Comparison of ENCODE assay signal across 13 cellular contexts in genomic region chr6:100269189-100269588, GRCh38.
DNase-seq lines count a peak whose midpoint lies in the region; ATAC-seq and TF ChIP-seq lines count a peak whose summit lies in the region.
"Had no signal": no experiment of that assay in that cellular context is flagged by ENCODE, and none has a peak within 500 bp of the region (broad histone marks: within the 10 kb centered on the region; RNA-seq: fewer than 3 reads in every experiment).

No MANE protein-coding gene starts in this region.

- no peak overlapping the region for H3K4me3 Mint-ChIP-seq in mesothelial cell of epicardium
- H3K4me3 Mint-ChIP-seq in stimulated activated naive B cell treated with anti-CD40 and anti-IgM and Interleukin-4, amounts not matched to agents 10 μg/mL and 1 μg/mL and 100 μg/mL, for 72 hours, result no peak overlapping the region
- H3K4me3 Mint-ChIP-seq: activated CD8-positive, alpha-beta T cell treated with anti-CD3 and anti-CD28 coated beads, Interleukin-2, amount 10 ng/mL, durations not matched to agents 7 days and 5 days; CD14-positive monocyte had no signal

- H3K36me3 Mint-ChIP-seq in mesothelial cell of epicardium, result no peaks in the 10 kb centered on the region
- no peaks in the 10 kb centered on the region for H3K36me3 Mint-ChIP-seq in stimulated activated naive B cell treated with anti-CD40 and anti-IgM and Interleukin-4, amounts not matched to agents 10 μg/mL and 1 μg/mL and 100 μg/mL, for 72 hours
- H3K36me3 Mint-ChIP-seq: CD14-positive monocyte had no signal

- CTCF ChIA-PET in BJ (lab: Yijun Ruan, JAX) (no interaction called here), PC-3 (lab: Charles Lee) (no interaction called here)

- H3K27me3 ChIP-seq in BJ (ENCODE audit: control insufficient read depth, insufficient read depth, low read length) (no peaks in the 10 kb centered on the region), PC-3 (ENCODE audit: low read length) (no peaks in the 10 kb centered on the region)
- H3K27me3 ChIP-seq: foreskin keratinocyte had no signal

- peak overlapping the region; percentile 28 for H3K27ac Mint-ChIP-seq in mesothelial cell of epicardium
- H3K27ac Mint-ChIP-seq in stimulated activated naive B cell treated with anti-CD40 and anti-IgM and Interleukin-4, amounts not matched to agents 10 μg/mL and 1 μg/mL and 100 μg/mL, for 72 hours, result no peak overlapping the region
- H3K27ac Mint-ChIP-seq: activated CD8-positive, alpha-beta T cell treated with anti-CD3 and anti-CD28 coated beads, Interleukin-2, amount 10 ng/mL, durations not matched to agents 7 days and 5 days; CD14-positive monocyte had no signal

- H3K36me3 ChIP-seq in BJ (ENCODE audit: control insufficient read depth, insufficient read depth, low read length) (no peaks in the 10 kb centered on the region), PC-3 (ENCODE audit: low read depth, low read length) (no peaks in the 10 kb centered on the region)

- intact Hi-C loops in PC-3 (cut with micrococcal nuclease), result no loop called here

- DNase-seq in BJ (ENCODE audit: low read depth) (peak; percentile 45), PC-3 (peak; percentile 33), dermis microvascular lymphatic vessel endothelial cell (ENCODE audit: low read depth in 2 of 2) (peak; percentile 16 to 65), mesothelial cell of epicardium (ENCODE audit: low spot score in 2 of 2, unreplicated experiment in 2 of 2) (no peak), NCI-H748 treated with DMSO at 0.1 percent for 48 hours (lab: John Stamatoyannopoulos, UW) (no peak)
- no peak for DNase-seq in activated naive CD4-positive, alpha-beta T cell treated with Interleukin-2 at 50 U/mL for 16 hours
- no peak for DNase-seq in stimulated activated naive B cell treated with anti-CD40 and anti-IgM and Interleukin-4, amounts not matched to agents 10 μg/mL and 1 μg/mL and 100 μg/mL, for 72 hours
- DNase-seq: activated CD8-positive, alpha-beta T cell treated with anti-CD3 and anti-CD28 coated beads, Interleukin-2, amount 10 ng/mL, durations not matched to agents 7 days and 5 days; foreskin keratinocyte; NCI-H2171 treated with DMSO at 0.1 percent for 48 hours; stimulated activated CD4-positive, alpha-beta T cell treated with anti-CD3 and anti-CD28 coated beads, Interleukin-2, amount 100 ng/mL, for 48 hours had no signal

- H3K79me2 ChIP-seq in PC-3 (ENCODE audit: low read length), result no peaks in the 10 kb centered on the region

- H3K27me3 Mint-ChIP-seq in mesothelial cell of epicardium (ENCODE audit: low read depth), result no peaks in the 10 kb centered on the region
- peaks cover 0 to 8% of the 10 kb centered on the region in 2 donors for H3K27me3 Mint-ChIP-seq in stimulated activated naive B cell treated with anti-CD40 and anti-IgM and Interleukin-4, amounts not matched to agents 10 μg/mL and 1 μg/mL and 100 μg/mL, for 72 hours

- BruUV-seq in PC-3 (replicated peaks; lab: Mats Ljungman, UMichigan), result no TSS peak

- H3K4me2 ChIP-seq in PC-3 (ENCODE audit: low read length), result no peak overlapping the region

- H3K4me3 ChIP-seq in BJ (ENCODE audit: low read depth, low read length), result no peak overlapping the region
- no peak overlapping the region for H3K4me3 ChIP-seq in PC-3 (ENCODE audit: low read length)

- H3K4me1 Mint-ChIP-seq in mesothelial cell of epicardium, result peaks cover 11% of the 10 kb centered on the region
- no peaks in the 10 kb centered on the region for H3K4me1 Mint-ChIP-seq in stimulated activated naive B cell treated with anti-CD40 and anti-IgM and Interleukin-4, amounts not matched to agents 10 μg/mL and 1 μg/mL and 100 μg/mL, for 72 hours
- H3K4me1 Mint-ChIP-seq: CD14-positive monocyte had no signal

- H3F3A ChIP-seq in PC-3 (ENCODE audit: low read length, unreplicated experiment), result no peaks in the 10 kb centered on the region

- peaks cover 16% of the 10 kb centered on the region; the same call in 1 of the 2 replicates for H3K4me1 ChIP-seq in PC-3 (ENCODE audit: insufficient read depth, low read length)

- no peak overlapping the region for H2AFZ ChIP-seq in PC-3 (ENCODE audit: low read length)

- 0 out of 2 replicates have a peak, but pooled peaks have one; percentile 31 for ATAC-seq in PC-3
- no peak for ATAC-seq in GM18861 (IDR thresholded peaks at IDR 0.05; ENCODE audit: unreplicated experiment)
- no peak for ATAC-seq in stimulated activated naive B cell treated with anti-CD40 and anti-IgM and Interleukin-4, amounts not matched to agents 10 μg/mL and 1 μg/mL and 100 μg/mL, for 72 hours (replicated peaks)
- ATAC-seq: activated CD8-positive, alpha-beta T cell treated with anti-CD3 and anti-CD28 coated beads, Interleukin-2, amount 10 ng/mL, durations not matched to agents 7 days and 5 days; foreskin keratinocyte had no signal

- TF ChIP-seq CTCF in BJ (IDR thresholded peaks at IDR 0.05; ENCODE audit: insufficient read depth, low read depth, low read length) (no peak), PC-3 (conservative IDR thresholded peaks at IDR 0.05; ENCODE audit: low read depth, low read length) (no peak), mesothelial cell of epicardium (IDR thresholded peaks at IDR 0.05; ENCODE audit: unreplicated experiment) (no peak)

- H3K9me2 ChIP-seq in PC-3 (replicated peaks; ENCODE audit: low read length), result no peaks in the 10 kb centered on the region

- no peaks in the 10 kb centered on the region for H3K9me3 Mint-ChIP-seq in mesothelial cell of epicardium
- H3K9me3 Mint-ChIP-seq in stimulated activated naive B cell treated with anti-CD40 and anti-IgM and Interleukin-4, amounts not matched to agents 10 μg/mL and 1 μg/mL and 100 μg/mL, for 72 hours, result no peaks in the 10 kb centered on the region
- H3K9me3 Mint-ChIP-seq: CD14-positive monocyte had no signal

- POLR2A ChIA-PET in BJ (lab: Charles Lee) (no interaction called here), PC-3 (lab: Charles Lee; ENCODE audit: unreplicated experiment) (no interaction called here)

- H3K9me3 ChIP-seq in PC-3 (ENCODE audit: low read length), result no peaks in the 10 kb centered on the region

- H3K9ac ChIP-seq in PC-3 (ENCODE audit: low read length), result no peak overlapping the region

- no peak overlapping the region for H3K27ac ChIP-seq in PC-3 (ENCODE audit: low read length)
- H3K27ac ChIP-seq: foreskin keratinocyte had no signal

- H4K20me1 ChIP-seq in PC-3 (ENCODE audit: low read length), result no peaks in the 10 kb centered on the region

Comparison
In these comparisons a context has a peak if more than half of its experiments do, and no peak if none do; other contexts are left out.
1. DNase-seq: peak in BJ (single experiment), PC-3 (single experiment) and dermis microvascular lymphatic vessel endothelial cell (2 of 2); none in mesothelial cell of epicardium (0 of 2), NCI-H748 treated with DMSO at 0.1 percent for 48 hours (single experiment), activated naive CD4-positive, alpha-beta T cell treated with Interleukin-2 at 50 U/mL for 16 hours (single experiment) and stimulated activated naive B cell treated with anti-CD40 and anti-IgM and Interleukin-4, amounts not matched to agents 10 μg/mL and 1 μg/mL and 100 μg/mL, for 72 hours (single experiment).